In the genomic region with DNA sequence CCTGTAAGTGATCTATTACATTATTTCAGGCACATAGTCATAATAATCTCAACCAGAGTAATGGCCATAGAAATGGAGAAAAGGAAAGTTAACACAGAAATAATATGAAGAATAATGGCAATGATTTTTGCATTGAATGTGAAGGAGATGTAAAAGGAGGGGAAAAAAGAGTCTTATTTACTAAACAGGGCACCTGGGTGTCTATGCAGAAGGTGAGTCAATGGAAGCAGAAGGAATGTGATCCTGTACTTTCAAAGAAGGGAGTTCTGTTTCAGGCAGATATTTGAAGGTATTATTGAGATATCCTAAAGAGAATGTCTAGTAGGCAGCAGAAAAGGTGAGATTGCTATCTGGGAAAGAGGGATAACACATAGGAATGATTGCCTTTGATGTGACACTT, we compare ENCODE assay signal across 24 cellular contexts.
DNase-seq lines count a peak whose midpoint lies in the region; ATAC-seq and TF ChIP-seq lines count a peak whose summit lies in the region.
"Had no signal": no experiment of that assay in that cellular context is flagged by ENCODE, and none has a peak within 500 bp of the region (broad histone marks: within the 10 kb centered on the region; RNA-seq: fewer than 3 reads in every experiment).

No MANE protein-coding gene starts in this region.

- H3K27me3 Mint-ChIP-seq in activated CD4-positive, alpha-beta T cell treated with anti-CD3 and anti-CD28 coated beads for 36 hours: no peaks in the 10 kb centered on the region
- H3K27me3 Mint-ChIP-seq in activated CD8-positive, alpha-beta T cell treated with anti-CD3 and anti-CD28 coated beads for 36 hours: no peaks in the 10 kb centered on the region
- H3K27me3 Mint-ChIP-seq: stimulated activated memory B cell treated with anti-CD40 and anti-IgM and Interleukin-4, amounts not matched to agents 10 μg/mL and 1 μg/mL and 100 μg/mL, for 72 hours had no signal

- CTCF ChIA-PET in activated CD4-positive, alpha-beta T cell treated with anti-CD3 and anti-CD28 coated beads for 36 hours (lab: Charles Lee): interaction anchor here (1.3 to 2.1 kb wide), 4 partner anchors 9 to 249 kb away, joined by 3 to 8 read pairs (median 5); no protein-coding TSS in a partner anchor
- CTCF ChIA-PET in activated CD8-positive, alpha-beta T cell treated with anti-CD3 and anti-CD28 coated beads for 36 hours (lab: Charles Lee): interaction anchor here (0.6 to 2.0 kb wide), 4 partner anchors 9 to 212 kb away, joined by 4 to 9 read pairs (median 7); no protein-coding TSS in a partner anchor
- CTCF ChIA-PET in SK-N-SH (lab: Yijun Ruan, JAX): no interaction called here

- H3K9me3 Mint-ChIP-seq in activated CD4-positive, alpha-beta T cell treated with anti-CD3 and anti-CD28 coated beads for 36 hours (ENCODE audit: low read depth): peaks cover 6% of the 10 kb centered on the region
- no peaks in the 10 kb centered on the region for H3K9me3 Mint-ChIP-seq in activated CD8-positive, alpha-beta T cell treated with anti-CD3 and anti-CD28 coated beads for 36 hours
- H3K9me3 Mint-ChIP-seq in stimulated activated effector memory CD8-positive, alpha-beta T cell treated with anti-CD3 and anti-CD28 coated beads, Interleukin-12 subunit alpha, Interleukin-12 subunit beta, amount 100 ng/mL, for 72 hours: no peaks in the 10 kb centered on the region
- H3K9me3 Mint-ChIP-seq: GM23338 had no signal

- no peak for TF ChIP-seq EP300 in SK-N-SH (IDR thresholded peaks at IDR 0.05; ENCODE audit: borderline replicate concordance in 1 of 2, low read depth in 1 of 2, low read length in 1 of 2)

- ATAC-seq in activated CD4-positive, alpha-beta T cell treated with anti-CD3 and anti-CD28 coated beads for 36 hours: no peak
- ATAC-seq in activated CD8-positive, alpha-beta T cell treated with anti-CD3 and anti-CD28 coated beads for 36 hours: no peak
- ATAC-seq in stimulated activated effector memory CD8-positive, alpha-beta T cell treated with anti-CD3 and anti-CD28 coated beads, Interleukin-12 subunit alpha, Interleukin-12 subunit beta, amount 100 ng/mL, for 72 hours: no peak
- ATAC-seq in GM21360 (IDR thresholded peaks at IDR 0.05; ENCODE audit: unreplicated experiment) (no peak), GM19395 (IDR thresholded peaks at IDR 0.05; ENCODE audit: unreplicated experiment) (no peak)
- ATAC-seq: A549; PC-3; sciatic nerve; stimulated activated memory B cell treated with anti-CD40 and anti-IgM and Interleukin-4, amounts not matched to agents 10 μg/mL and 1 μg/mL and 100 μg/mL, for 72 hours had no signal

- H3K27ac ChIP-seq in SK-N-SH (ENCODE audit: low read depth in 2 of 2, low read length in 1 of 2): no peak overlapping the region

- peak overlapping the region; percentile 52 for H3K4me3 ChIP-seq in endocrine pancreas (ENCODE audit: control insufficient read depth, insufficient read depth, low read length)
- H3K4me3 ChIP-seq in SK-N-SH (ENCODE audit: low read depth in 2 of 2, low read length in 1 of 2): no peak overlapping the region
- H3K4me3 ChIP-seq: A549, GM23338 had no signal

- peaks cover 45% of the 10 kb centered on the region for H3K36me3 Mint-ChIP-seq in activated CD4-positive, alpha-beta T cell treated with anti-CD3 and anti-CD28 coated beads for 36 hours (ENCODE audit: low read depth)
- no peaks in the 10 kb centered on the region for H3K36me3 Mint-ChIP-seq in activated CD8-positive, alpha-beta T cell treated with anti-CD3 and anti-CD28 coated beads for 36 hours (ENCODE audit: low read depth)
- peaks cover 6% of the 10 kb centered on the region for H3K36me3 Mint-ChIP-seq in stimulated activated effector memory CD8-positive, alpha-beta T cell treated with anti-CD3 and anti-CD28 coated beads, Interleukin-12 subunit alpha, Interleukin-12 subunit beta, amount 100 ng/mL, for 72 hours
- H3K36me3 Mint-ChIP-seq: stimulated activated memory B cell treated with anti-CD40 and anti-IgM and Interleukin-4, amounts not matched to agents 10 μg/mL and 1 μg/mL and 100 μg/mL, for 72 hours had no signal

- H4K20me1 ChIP-seq in SK-N-SH (ENCODE audit: insufficient read depth): no peaks in the 10 kb centered on the region

- H3K27ac Mint-ChIP-seq in activated CD4-positive, alpha-beta T cell treated with anti-CD3 and anti-CD28 coated beads for 36 hours: peak overlapping the region; percentile 95
- peak overlapping the region; percentile 76 for H3K27ac Mint-ChIP-seq in activated CD8-positive, alpha-beta T cell treated with anti-CD3 and anti-CD28 coated beads for 36 hours
- H3K27ac Mint-ChIP-seq in stimulated activated effector memory CD8-positive, alpha-beta T cell treated with anti-CD3 and anti-CD28 coated beads, Interleukin-12 subunit alpha, Interleukin-12 subunit beta, amount 100 ng/mL, for 72 hours: peak overlapping the region; percentile 80
- H3K27ac Mint-ChIP-seq: GM23338; nephron progenitor cell; stimulated activated memory B cell treated with anti-CD40 and anti-IgM and Interleukin-4, amounts not matched to agents 10 μg/mL and 1 μg/mL and 100 μg/mL, for 72 hours had no signal

- POLR2A ChIA-PET in activated CD4-positive, alpha-beta T cell treated with anti-CD3 and anti-CD28 coated beads for 36 hours (lab: Charles Lee): interaction anchor here (1.4 to 2.2 kb wide), 5 partner anchors 9 to 163 kb away, joined by 4 to 14 read pairs (median 8); no protein-coding TSS in a partner anchor
- POLR2A ChIA-PET in activated CD8-positive, alpha-beta T cell treated with anti-CD3 and anti-CD28 coated beads for 36 hours (lab: Charles Lee): interaction anchor here (0.6 to 2.6 kb wide), 2 partner anchors 54 to 160 kb away, joined by 3 to 13 read pairs; no protein-coding TSS in a partner anchor
- POLR2A ChIA-PET in SK-N-SH (lab: Yijun Ruan, JAX): no interaction called here

- no peaks in the 10 kb centered on the region for H3K79me2 ChIP-seq in SK-N-SH (ENCODE audit: insufficient read depth)

- no peak for DNase-seq in activated CD4-positive, alpha-beta T cell treated with anti-CD3 and anti-CD28 coated beads for 36 hours
- no peak for DNase-seq in activated CD4-positive, alpha-beta T cell treated with anti-CD3 and anti-CD28 coated beads, Interleukin-2, amount 50 U/mL, for 4 hours
- no peak for DNase-seq in activated CD8-positive, alpha-beta T cell treated with anti-CD3 and anti-CD28 coated beads for 36 hours
- DNase-seq in stimulated activated effector memory CD8-positive, alpha-beta T cell treated with anti-CD3 and anti-CD28 coated beads, Interleukin-12 subunit alpha, Interleukin-12 subunit beta, amount 100 ng/mL, for 72 hours (ENCODE audit: low spot score in 2 of 2): no peak
- DNase-seq in SK-N-SH: no peak
- DNase-seq: activated gamma-delta T cell treated with Interleukin-2 at 50 U/mL for 16 hours; esophagus squamous epithelium; GDM1; hippocampal formation; KBM-7; left colon; NCI-H1417 treated with DMSO at 0.1 percent for 48 hours; NCI-H446; nephron progenitor cell; PC-3; stimulated activated CD4-positive, alpha-beta T cell treated with anti-CD3 and anti-CD28 coated beads, Interleukin-4, amount 100 ng/mL, for 4 hours; SW 1271 had no signal

- TF ChIP-seq RAD21 in SK-N-SH (IDR thresholded peaks at IDR 0.05; ENCODE audit: low read length): no peak

- no peak overlapping the region for H3K4me2 ChIP-seq in SK-N-SH
- H3K4me2 ChIP-seq: GM23338 had no signal

- intact Hi-C loops in activated CD4-positive, alpha-beta T cell treated with anti-CD3 and anti-CD28 coated beads for 36 hours (cut with DNase I, micrococcal nuclease): loop anchor here (2.0 to 10.0 kb wide), 15 partner anchors 15 to 946 kb away; a partner anchor contains a TSS
- intact Hi-C loops in activated CD8-positive, alpha-beta T cell treated with anti-CD3 and anti-CD28 coated beads for 36 hours (cut with micrococcal nuclease): loop anchor here (5.0 kb wide), 1 partner anchor 159 kb away; no protein-coding TSS in a partner anchor

- no peaks in the 10 kb centered on the region for H3K27me3 ChIP-seq in endocrine pancreas (ENCODE audit: control insufficient read depth, insufficient read depth, low read length)
- H3K27me3 ChIP-seq in SK-N-SH (ENCODE audit: insufficient read depth): no peaks in the 10 kb centered on the region
- H3K27me3 ChIP-seq: esophagus squamous epithelium had no signal

- H3K9me3 ChIP-seq in endocrine pancreas (ENCODE audit: control insufficient read depth, low read length) (no peaks in the 10 kb centered on the region), SK-N-SH (no peaks in the 10 kb centered on the region)
- H3K9me3 ChIP-seq: A549, esophagus squamous epithelium had no signal

- peaks cover 64% of the 10 kb centered on the region for H3K4me1 Mint-ChIP-seq in activated CD4-positive, alpha-beta T cell treated with anti-CD3 and anti-CD28 coated beads for 36 hours
- peaks cover 27% of the 10 kb centered on the region for H3K4me1 Mint-ChIP-seq in activated CD8-positive, alpha-beta T cell treated with anti-CD3 and anti-CD28 coated beads for 36 hours (ENCODE audit: low read depth)
- H3K4me1 Mint-ChIP-seq in stimulated activated effector memory CD8-positive, alpha-beta T cell treated with anti-CD3 and anti-CD28 coated beads, Interleukin-12 subunit alpha, Interleukin-12 subunit beta, amount 100 ng/mL, for 72 hours: peaks cover 20% of the 10 kb centered on the region
- H3K4me1 Mint-ChIP-seq: stimulated activated memory B cell treated with anti-CD40 and anti-IgM and Interleukin-4, amounts not matched to agents 10 μg/mL and 1 μg/mL and 100 μg/mL, for 72 hours had no signal

- no peak overlapping the region for H2AFZ ChIP-seq in SK-N-SH (ENCODE audit: low read depth)
- H2AFZ ChIP-seq: GM23338 had no signal

- no peak overlapping the region for H3K9ac ChIP-seq in endocrine pancreas (ENCODE audit: control insufficient read depth, insufficient read depth, low read length)
- no peak overlapping the region for H3K9ac ChIP-seq in SK-N-SH

- H3K4me3 Mint-ChIP-seq in activated CD4-positive, alpha-beta T cell treated with anti-CD3 and anti-CD28 coated beads for 36 hours: peak overlapping the region; percentile 88
- H3K4me3 Mint-ChIP-seq in activated CD8-positive, alpha-beta T cell treated with anti-CD3 and anti-CD28 coated beads for 36 hours: peak overlapping the region; percentile 65
- peak overlapping the region; percentile 69 for H3K4me3 Mint-ChIP-seq in stimulated activated effector memory CD8-positive, alpha-beta T cell treated with anti-CD3 and anti-CD28 coated beads, Interleukin-12 subunit alpha, Interleukin-12 subunit beta, amount 100 ng/mL, for 72 hours
- H3K4me3 Mint-ChIP-seq: GM23338; nephron progenitor cell; stimulated activated memory B cell treated with anti-CD40 and anti-IgM and Interleukin-4, amounts not matched to agents 10 μg/mL and 1 μg/mL and 100 μg/mL, for 72 hours had no signal

- no peak for TF ChIP-seq CTCF in activated CD8-positive, alpha-beta T cell treated with anti-CD3 and anti-CD28 coated beads for 36 hours (IDR thresholded peaks at IDR 0.05)
- no peak for TF ChIP-seq CTCF in SK-N-SH (IDR thresholded peaks at IDR 0.05)

- no peaks in the 10 kb centered on the region for H3F3A ChIP-seq in SK-N-SH (replicated peaks; ENCODE audit: insufficient read depth)

- H3K9me2 ChIP-seq in SK-N-SH: no peaks in the 10 kb centered on the region

- peaks cover 9% of the 10 kb centered on the region for H3K4me1 ChIP-seq in endocrine pancreas (ENCODE audit: control insufficient read depth, insufficient read depth, low read length)
- no peaks in the 10 kb centered on the region; a peak in 1 of 4 replicates for H3K4me1 ChIP-seq in SK-N-SH (ENCODE audit: control insufficient read depth in 1 of 2, insufficient read depth in 2 of 2, low read depth in 1 of 2, low read length in 1 of 2)

- H3K36me3 ChIP-seq in endocrine pancreas (ENCODE audit: control insufficient read depth, insufficient read depth, low read length): no peaks in the 10 kb centered on the region
- no peaks in the 10 kb centered on the region for H3K36me3 ChIP-seq in SK-N-SH (replicated peaks in 1 of 2; ENCODE audit: control insufficient read depth in 1 of 2, insufficient read depth in 2 of 2, low read length in 1 of 2)
- H3K36me3 ChIP-seq: esophagus squamous epithelium had no signal
